Comparison of ENCODE assay signal across 1 cellular context in genomic region chr16:82010649-82011048, GRCh38.
TF ChIP-seq lines count a peak whose summit lies in the region.

No MANE protein-coding gene starts in this region.

TF ChIP-seq in GM23338, 12 proteins besides CTCF, POLR2A, EP300 and RAD21 (continued from another document):
- TF ChIP-seq, protein P1, sequence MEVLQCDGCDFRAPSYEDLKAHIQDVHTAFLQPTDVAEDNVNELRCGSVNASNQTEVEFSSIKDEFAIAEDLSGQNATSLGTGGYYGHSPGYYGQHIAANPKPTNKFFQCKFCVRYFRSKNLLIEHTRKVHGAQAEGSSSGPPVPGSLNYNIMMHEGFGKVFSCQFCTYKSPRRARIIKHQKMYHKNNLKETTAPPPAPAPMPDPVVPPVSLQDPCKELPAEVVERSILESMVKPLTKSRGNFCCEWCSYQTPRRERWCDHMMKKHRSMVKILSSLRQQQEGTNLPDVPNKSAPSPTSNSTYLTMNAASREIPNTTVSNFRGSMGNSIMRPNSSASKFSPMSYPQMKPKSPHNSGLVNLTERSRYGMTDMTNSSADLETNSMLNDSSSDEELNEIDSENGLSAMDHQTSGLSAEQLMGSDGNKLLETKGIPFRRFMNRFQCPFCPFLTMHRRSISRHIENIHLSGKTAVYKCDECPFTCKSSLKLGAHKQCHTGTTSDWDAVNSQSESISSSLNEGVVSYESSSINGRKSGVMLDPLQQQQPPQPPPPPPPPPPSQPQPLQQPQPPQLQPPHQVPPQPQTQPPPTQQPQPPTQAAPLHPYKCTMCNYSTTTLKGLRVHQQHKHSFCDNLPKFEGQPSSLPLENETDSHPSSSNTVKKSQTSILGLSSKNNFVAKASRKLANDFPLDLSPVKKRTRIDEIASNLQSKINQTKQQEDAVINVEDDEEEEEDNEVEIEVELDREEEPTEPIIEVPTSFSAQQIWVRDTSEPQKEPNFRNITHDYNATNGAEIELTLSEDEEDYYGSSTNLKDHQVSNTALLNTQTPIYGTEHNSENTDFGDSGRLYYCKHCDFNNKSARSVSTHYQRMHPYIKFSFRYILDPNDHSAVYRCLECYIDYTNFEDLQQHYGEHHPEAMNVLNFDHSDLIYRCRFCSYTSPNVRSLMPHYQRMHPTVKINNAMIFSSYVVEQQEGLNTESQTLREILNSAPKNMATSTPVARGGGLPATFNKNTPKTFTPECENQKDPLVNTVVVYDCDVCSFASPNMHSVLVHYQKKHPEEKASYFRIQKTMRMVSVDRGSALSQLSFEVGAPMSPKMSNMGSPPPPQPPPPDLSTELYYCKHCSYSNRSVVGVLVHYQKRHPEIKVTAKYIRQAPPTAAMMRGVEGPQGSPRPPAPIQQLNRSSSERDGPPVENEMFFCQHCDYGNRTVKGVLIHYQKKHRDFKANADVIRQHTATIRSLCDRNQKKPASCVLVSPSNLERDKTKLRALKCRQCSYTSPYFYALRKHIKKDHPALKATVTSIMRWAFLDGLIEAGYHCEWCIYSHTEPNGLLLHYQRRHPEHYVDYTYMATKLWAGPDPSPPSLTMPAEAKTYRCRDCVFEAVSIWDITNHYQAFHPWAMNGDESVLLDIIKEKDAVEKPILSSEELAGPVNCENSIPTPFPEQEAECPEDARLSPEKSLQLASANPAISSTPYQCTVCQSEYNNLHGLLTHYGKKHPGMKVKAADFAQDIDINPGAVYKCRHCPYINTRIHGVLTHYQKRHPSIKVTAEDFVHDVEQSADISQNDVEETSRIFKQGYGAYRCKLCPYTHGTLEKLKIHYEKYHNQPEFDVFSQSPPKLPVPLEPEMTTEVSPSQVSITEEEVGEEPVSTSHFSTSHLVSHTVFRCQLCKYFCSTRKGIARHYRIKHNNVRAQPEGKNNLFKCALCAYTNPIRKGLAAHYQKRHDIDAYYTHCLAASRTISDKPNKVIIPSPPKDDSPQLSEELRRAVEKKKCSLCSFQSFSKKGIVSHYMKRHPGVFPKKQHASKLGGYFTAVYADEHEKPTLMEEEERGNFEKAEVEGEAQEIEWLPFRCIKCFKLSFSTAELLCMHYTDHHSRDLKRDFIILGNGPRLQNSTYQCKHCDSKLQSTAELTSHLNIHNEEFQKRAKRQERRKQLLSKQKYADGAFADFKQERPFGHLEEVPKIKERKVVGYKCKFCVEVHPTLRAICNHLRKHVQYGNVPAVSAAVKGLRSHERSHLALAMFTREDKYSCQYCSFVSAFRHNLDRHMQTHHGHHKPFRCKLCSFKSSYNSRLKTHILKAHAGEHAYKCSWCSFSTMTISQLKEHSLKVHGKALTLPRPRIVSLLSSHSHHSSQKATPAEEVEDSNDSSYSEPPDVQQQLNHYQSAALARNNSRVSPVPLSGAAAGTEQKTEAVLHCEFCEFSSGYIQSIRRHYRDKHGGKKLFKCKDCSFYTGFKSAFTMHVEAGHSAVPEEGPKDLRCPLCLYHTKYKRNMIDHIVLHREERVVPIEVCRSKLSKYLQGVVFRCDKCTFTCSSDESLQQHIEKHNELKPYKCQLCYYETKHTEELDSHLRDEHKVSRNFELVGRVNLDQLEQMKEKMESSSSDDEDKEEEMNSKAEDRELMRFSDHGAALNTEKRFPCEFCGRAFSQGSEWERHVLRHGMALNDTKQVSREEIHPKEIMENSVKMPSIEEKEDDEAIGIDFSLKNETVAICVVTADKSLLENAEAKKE (CRISPR knock-in tag; IDR thresholded peaks at IDR 0.05) = no peak
- TF ChIP-seq REST (IDR thresholded peaks at IDR 0.05; ENCODE audit: unreplicated experiment) = no peak
- no peak for TF ChIP-seq ZNF331 (CRISPR knock-in tag; IDR thresholded peaks at IDR 0.05; ENCODE audit: low read depth)
- TF ChIP-seq STAT1 (IDR thresholded peaks at IDR 0.05; ENCODE audit: unreplicated experiment) = no peak
